Comparison of ENCODE assay signal across 23 cellular contexts in the genomic region with DNA sequence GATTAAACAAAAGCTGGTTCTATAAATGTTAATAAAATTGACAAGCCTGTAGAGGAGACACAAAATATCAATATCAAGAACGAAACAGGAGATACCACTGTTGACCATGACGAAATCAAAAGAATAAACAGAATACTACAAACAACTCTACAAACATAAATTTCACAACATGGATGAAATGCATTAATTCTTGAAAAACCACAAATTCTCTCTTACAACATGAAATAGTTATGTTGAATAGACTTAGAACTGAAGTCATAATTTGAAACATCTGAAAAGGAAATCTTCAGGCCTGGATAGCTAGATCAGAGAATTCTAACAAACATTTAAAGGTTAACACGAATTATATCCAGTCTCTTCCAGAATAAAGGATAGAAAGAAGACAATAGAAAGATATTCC. TPM values are rescaled to one million over a fixed set of nuclear protein-coding genes. Genes with fewer than 3 reads are reported as not detected.
"Had no signal": no experiment of that assay in that cellular context is flagged by ENCODE, and none has a peak within 500 bp of the region (broad histone marks: within the 10 kb centered on the region; RNA-seq: fewer than 3 reads in every experiment).

No MANE protein-coding gene starts in this region.

- DNase-seq: activated CD4-positive, alpha-beta T cell treated with anti-CD3 and anti-CD28 coated beads for 1 hour; activated gamma-delta T cell; adrenal gland; dermis blood vessel endothelial cell; effector memory CD8-positive, alpha-beta T cell; heart right ventricle; kidney glomerular epithelial cell; left ventricle myocardium inferior; mammary epithelial cell; retina; stimulated activated CD4-positive, alpha-beta T cell treated with anti-CD3 and anti-CD28 coated beads, Interleukin-2, amount 100 ng/mL, for 24 hours; stimulated activated naive CD8-positive, alpha-beta T cell treated with anti-CD3 and anti-CD28 coated beads, Interleukin-15, Interleukin-2, amounts not matched to agents 100 U/mL and 50 U/mL, for 24 hours; substantia nigra; tibial artery; WERI-Rb-1 had no signal

- H3K27me3 Mint-ChIP-seq: activated naive CD4-positive, alpha-beta T cell treated with anti-CD3 and anti-CD28 coated beads, Interleukin-2, amount 50 U/mL, for 24 hours; effector memory CD8-positive, alpha-beta T cell had no signal

- H3K36me3 Mint-ChIP-seq: activated naive CD4-positive, alpha-beta T cell treated with anti-CD3 and anti-CD28 coated beads, Interleukin-2, amount 50 U/mL, for 24 hours had no signal

- H3K27ac Mint-ChIP-seq: activated naive CD4-positive, alpha-beta T cell treated with anti-CD3 and anti-CD28 coated beads, Interleukin-2, amount 50 U/mL, for 24 hours; effector memory CD8-positive, alpha-beta T cell had no signal

- H3K27ac ChIP-seq: adrenal gland, heart right ventricle, left ventricle myocardium inferior, tibial artery, WERI-Rb-1 had no signal

- H3K4me1 Mint-ChIP-seq: activated naive CD4-positive, alpha-beta T cell treated with anti-CD3 and anti-CD28 coated beads, Interleukin-2, amount 50 U/mL, for 24 hours had no signal

- ATAC-seq: effector memory CD8-positive, alpha-beta T cell; heart right ventricle; stimulated activated naive CD8-positive, alpha-beta T cell treated with anti-CD3 and anti-CD28 coated beads, Interleukin-15, Interleukin-2, amounts not matched to agents 100 U/mL and 50 U/mL, for 24 hours had no signal

- H3K27me3 ChIP-seq: adrenal gland, heart right ventricle, tibial artery had no signal

- H3K4me3 Mint-ChIP-seq: activated naive CD4-positive, alpha-beta T cell treated with anti-CD3 and anti-CD28 coated beads, Interleukin-2, amount 50 U/mL, for 24 hours; effector memory CD8-positive, alpha-beta T cell had no signal

- H3K4me1 ChIP-seq: adrenal gland, heart right ventricle, left ventricle myocardium inferior, tibial artery had no signal

- H3K36me3 ChIP-seq: adrenal gland, heart right ventricle, left ventricle myocardium inferior, tibial artery, WERI-Rb-1 had no signal

- H3K4me3 ChIP-seq: adrenal gland, heart right ventricle, left ventricle myocardium inferior, tibial artery had no signal

- H3K9me3 Mint-ChIP-seq: activated naive CD4-positive, alpha-beta T cell treated with anti-CD3 and anti-CD28 coated beads, Interleukin-2, amount 50 U/mL, for 24 hours; effector memory CD8-positive, alpha-beta T cell had no signal

- H3K9me3 ChIP-seq: adrenal gland, tibial artery had no signal

RNA-seq across cellular contexts. Expression of a gene that starts 6.9 kb away (rescaled TPM):
- total RNA-seq: activated CD8-positive, alpha-beta memory T cell treated with anti-CD3 and anti-CD28 coated beads for 36 hours; adrenal gland; cerebellum; dermis blood vessel endothelial cell; heart right ventricle; left ventricle myocardium inferior; mammary epithelial cell; mononuclear cell; omental fat pad; posterior vena cava had no signal
- polyA plus RNA-seq: adrenal gland, heart right ventricle, mammary epithelial cell, neural cell, urinary bladder had no signal

RNA-seq across cellular contexts. Expression of a gene that starts 28.1 kb away (rescaled TPM):
- total RNA-seq: activated CD8-positive, alpha-beta memory T cell treated with anti-CD3 and anti-CD28 coated beads for 36 hours; adrenal gland; cerebellum; dermis blood vessel endothelial cell; heart right ventricle; left ventricle myocardium inferior; mammary epithelial cell; mononuclear cell; omental fat pad; posterior vena cava; urinary bladder had no signal
- polyA plus RNA-seq: adrenal gland, heart right ventricle, mammary epithelial cell, neural cell had no signal
